ENCODE assay signal across 10 cellular contexts in genomic region chr19:8514505-8515009, GRCh38. TPM values are rescaled to one million over a fixed set of nuclear protein-coding genes. Genes with fewer than 3 reads are reported as not detected.
A peak's percentile ranks its signal among the peaks of the same experiment; 100 is the strongest.
DNase-seq lines count a peak whose midpoint lies in the region; ATAC-seq and TF ChIP-seq lines count a peak whose summit lies in the region.
"Not testable (repeated sequence)": the region's sequence is repeated elsewhere in the genome, so short reads cannot be mapped to it uniquely, and the experiment has no call there.
"Had no signal": no experiment of that assay in that cellular context is flagged by ENCODE, and none has a peak within 500 bp of the region (broad histone marks: within the 10 kb centered on the region; RNA-seq: fewer than 3 reads in every experiment).

No MANE protein-coding gene starts in this region.

- H3K9me3 Mint-ChIP-seq in activated naive CD4-positive, alpha-beta T cell treated with anti-CD3 and anti-CD28 coated beads, Interleukin-2, amount 50 U/mL, for 72 hours; natural killer cell: not testable (repeated sequence)

- H3K27ac Mint-ChIP-seq in activated naive CD4-positive, alpha-beta T cell treated with anti-CD3 and anti-CD28 coated beads, Interleukin-2, amount 50 U/mL, for 72 hours: peak overlapping the region; percentile 96 to 99
- H3K27ac Mint-ChIP-seq in natural killer cell: peak overlapping the region; percentile 94 to 100

- H3K36me3 ChIP-seq in ACC112 (ENCODE audit: insufficient read depth, low read length); HAP-1 (replicated peaks); SJCRH30; ectodermal cell (ENCODE audit: control insufficient read depth, insufficient read depth, low read length): not testable (repeated sequence)

- in situ Hi-C loops in HAP-1 (cut with MboI; ENCODE audit: low sequenced_read_pairs): not testable (repeated sequence)

- 88 to 91% methylated on average over 21 of the region's 21 CpGs for WGBS in ectodermal cell, 2 experiments

- H3K27ac ChIP-seq in ACC112 (ENCODE audit: low read depth, low read length); SJCRH30: not testable (repeated sequence)
- H3K27ac ChIP-seq in ectodermal cell (ENCODE audit: insufficient read depth, low read depth, low read length, poor library complexity, severe bottlenecking): peak overlapping the region; percentile 20

- intact Hi-C loops in natural killer cell (cut with micrococcal nuclease): loop anchor here (2.0 to 10.0 kb wide), 2 partner anchors 54 to 100 kb away; partner anchors contain the start of gene MARCHF2

- peak overlapping the region; percentile 75 for H2AFZ ChIP-seq in ACC112 (ENCODE audit: low read length, unreplicated experiment)

- H3K36me3 Mint-ChIP-seq in activated naive CD4-positive, alpha-beta T cell treated with anti-CD3 and anti-CD28 coated beads, Interleukin-2, amount 50 U/mL, for 72 hours; natural killer cell: not testable (repeated sequence)

- not testable (repeated sequence) for DNase-seq in HAP-1 (ENCODE audit: low spot score in 2 of 2); SJCRH30; activated naive CD4-positive, alpha-beta T cell treated with anti-CD3 and anti-CD28 coated beads, Interleukin-2, amount 50 U/mL, for 72 hours (ENCODE audit: low spot score in 2 of 2); natural killer cell
- DNase-seq in stimulated activated CD8-positive, alpha-beta memory T cell treated with anti-CD3 and anti-CD28 coated beads, Interleukin-4, amount 100 ng/mL, for 48 hours: peak; percentile 43

- H3K4me1 ChIP-seq in ACC112 (ENCODE audit: control insufficient read depth, insufficient read depth, low read length, unreplicated experiment): peaks cover 12% of the 10 kb centered on the region
- H3K4me1 ChIP-seq in HAP-1: peaks cover 13% of the 10 kb centered on the region
- H3K4me1 ChIP-seq in SJCRH30; ectodermal cell (ENCODE audit: control insufficient read depth, insufficient read depth, low read length): not testable (repeated sequence)

- peaks cover 45 to 65% of the 10 kb centered on the region in 2 donors for H3K4me1 Mint-ChIP-seq in natural killer cell

- not testable (repeated sequence) for H3K9me3 ChIP-seq in HAP-1; SJCRH30 (replicated peaks); ectodermal cell (ENCODE audit: control insufficient read depth, low read length)

- TF ChIP-seq CTCF in natural killer cell (IDR thresholded peaks at IDR 0.05): not testable (repeated sequence)

- not testable (repeated sequence) for H3K79me2 ChIP-seq in ACC112 (ENCODE audit: control insufficient read depth, insufficient read depth, low read length, unreplicated experiment)

- peak overlapping the region; percentile 97 for H3K4me3 Mint-ChIP-seq in natural killer cell

- H3K27me3 ChIP-seq in ACC112 (ENCODE audit: insufficient read depth, low read length); HAP-1 (ENCODE audit: low read depth); SJCRH30; ectodermal cell (ENCODE audit: control insufficient read depth, insufficient read depth, low read length, poor library complexity, severe bottlenecking): not testable (repeated sequence)

- H3K27me3 Mint-ChIP-seq in natural killer cell (ENCODE audit: low read depth in 2 of 2): not testable (repeated sequence)

- H3K4me3 ChIP-seq in ACC112 (ENCODE audit: low read depth, low read length) (peak overlapping the region; percentile 83), HAP-1 (peak overlapping the region; percentile 62), SJCRH30 (peak overlapping the region; percentile 96), ectodermal cell (ENCODE audit: insufficient read depth, low read depth, low read length) (peak overlapping the region; percentile 71), iPS-11a (ENCODE audit: low read depth, low read length) (peak overlapping the region; percentile 83)

- not testable (repeated sequence) for ATAC-seq in activated naive CD4-positive, alpha-beta T cell treated with anti-CD3 and anti-CD28 coated beads, Interleukin-2, amount 50 U/mL, for 72 hours; natural killer cell

RNA-seq across cellular contexts. Expression of gene ZNF414, which starts 0.6 kb away (rescaled TPM):
- 3.1 and 4.7 TPM in 2 replicates for total RNA-seq in SJCRH30 (2014; rRNA removed; shearing (Covaris generic))
- total RNA-seq in activated naive CD4-positive, alpha-beta T cell treated with anti-CD3 and anti-CD28 coated beads, Interleukin-2, amount 50 U/mL, for 72 hours: 10 to 100 TPM; 24.6 to 28.0 TPM
- 34.1 TPM for polyA plus RNA-seq in ectodermal cell (2013, experiment 1 of 4)
- polyA plus RNA-seq in ectodermal cell (2013, experiment 2 of 4): 26.8 TPM
- 25.8 TPM for polyA plus RNA-seq in ectodermal cell (2013, experiment 3 of 4)
- polyA plus RNA-seq in ectodermal cell (2013, experiment 4 of 4): 29.2 TPM
- total RNA-seq in natural killer cell: 10 to 100 TPM; 42.1 to 46.4 (median 42.3) TPM
- total RNA-seq: G401 had no signal

RNA-seq across cellular contexts. Expression of gene PRAM1, which starts 12.1 kb away (rescaled TPM):
- not detected in 2 replicates for total RNA-seq in SJCRH30 (2014; rRNA removed; shearing (Covaris generic))
- total RNA-seq in activated naive CD4-positive, alpha-beta T cell treated with anti-CD3 and anti-CD28 coated beads, Interleukin-2, amount 50 U/mL, for 72 hours: 1 to 10 TPM; 1.4 to 2.9 TPM
- 1.9 TPM for polyA plus RNA-seq in ectodermal cell (2013, experiment 1 of 4)
- 2.5 TPM for polyA plus RNA-seq in ectodermal cell (2013, experiment 2 of 4)
- 1.7 TPM for polyA plus RNA-seq in ectodermal cell (2013, experiment 3 of 4)
- 2.2 TPM for polyA plus RNA-seq in ectodermal cell (2013, experiment 4 of 4)
- 10 to 100 TPM in 1 of 3 donors, 1 to 10 TPM in 2; 7.7 to 17.5 (median 9.0) TPM for total RNA-seq in natural killer cell
- total RNA-seq: G401, M059J had no signal
